ENCODE assay signal across 18 cellular contexts in genomic region chr17:49581645-49581992, GRCh38. TPM values are rescaled to one million over a fixed set of nuclear protein-coding genes. Genes with fewer than 3 reads are reported as not detected.
A peak's percentile ranks its signal among the peaks of the same experiment; 100 is the strongest.
DNase-seq lines count a peak whose midpoint lies in the region; ATAC-seq, FAIRE-seq and TF ChIP-seq lines count a peak whose summit lies in the region.
"Had no signal": no experiment of that assay in that cellular context is flagged by ENCODE, and none has a peak within 500 bp of the region (broad histone marks: within the 10 kb centered on the region; RNA-seq: fewer than 3 reads in every experiment).

No MANE protein-coding gene starts in this region.

- TF ChIP-seq POLR2A in gastroesophageal sphincter (IDR thresholded peaks at IDR 0.05), result no peak

- H3K36me3 ChIP-seq in tibial artery (peaks cover 6 to 11% (median 9%) of the 10 kb centered on the region in 3 donors), gastroesophageal sphincter (peaks cover 0 to 26% of the 10 kb centered on the region in 2 donors)

- no peak for ATAC-seq in gastroesophageal sphincter
- ATAC-seq in GM21423 (IDR thresholded peaks at IDR 0.05; ENCODE audit: unreplicated experiment), result no peak

- DNase-seq in HTR-8/SVneo (ENCODE audit: insufficient read length, low spot score), result no peak
- peak; percentile 83 to 94 for DNase-seq in NCI-H524 (lab: John Stamatoyannopoulos, UW)
- no peak for DNase-seq in glutamatergic neuron
- DNase-seq in tibial artery, result no peak
- no peak for DNase-seq in foreskin melanocyte
- DNase-seq: ACHN, AML-193, DND-41, H9, NCI-H1092 treated with DMSO at 0.1 percent for 48 hours, NCI-H226, NCI-H526, Right ventricle myocardium superior had no signal

- H3K4me3 Mint-ChIP-seq in glutamatergic neuron (ENCODE audit: unreplicated experiment), result no peak overlapping the region
- H3K4me3 Mint-ChIP-seq: CD14-positive monocyte, H9 had no signal

- no peak overlapping the region for H3K4me3 ChIP-seq in tibial artery
- no peak overlapping the region for H3K4me3 ChIP-seq in gastroesophageal sphincter

- H3K27me3 Mint-ChIP-seq in glutamatergic neuron (ENCODE audit: unreplicated experiment), result peaks cover 5% of the 10 kb centered on the region

- H3K9me3 ChIP-seq in tibial artery (no peaks in the 10 kb centered on the region), gastroesophageal sphincter (no peaks in the 10 kb centered on the region)

- peak; percentile 68 for FAIRE-seq in HTR-8/SVneo (lab: Jason Lieb, UNC)
- FAIRE-seq: RCC 7860 had no signal

- peaks cover 20% of the 10 kb centered on the region for H3K4me1 Mint-ChIP-seq in glutamatergic neuron (ENCODE audit: low read depth, unreplicated experiment)

- H3K27ac Mint-ChIP-seq in glutamatergic neuron (ENCODE audit: unreplicated experiment), result peak overlapping the region; percentile 62
- H3K27ac Mint-ChIP-seq: CD14-positive monocyte had no signal

- H3K27me3 ChIP-seq in tibial artery, result no peaks in the 10 kb centered on the region
- H3K27me3 ChIP-seq in gastroesophageal sphincter, result no peaks in the 10 kb centered on the region

- H3K4me1 ChIP-seq in tibial artery (peaks cover 0 to 84% (median 57%) of the 10 kb centered on the region in 4 donors), gastroesophageal sphincter (peaks cover 0 to 33% (median 10%) of the 10 kb centered on the region in 3 donors)

- H3K36me3 Mint-ChIP-seq in glutamatergic neuron (ENCODE audit: unreplicated experiment), result no peaks in the 10 kb centered on the region
- H3K36me3 Mint-ChIP-seq: CD14-positive monocyte had no signal

- H3K9me3 Mint-ChIP-seq in glutamatergic neuron (ENCODE audit: unreplicated experiment), result peaks cover 4% of the 10 kb centered on the region
- H3K9me3 Mint-ChIP-seq: H9 had no signal

- TF ChIP-seq CTCF in glutamatergic neuron (IDR thresholded peaks at IDR 0.05; ENCODE audit: partially characterized antibody, unreplicated experiment) (no peak), tibial artery (IDR thresholded peaks at IDR 0.05) (no peak), gastroesophageal sphincter (IDR thresholded peaks at IDR 0.05) (no peak)

- H3K27ac ChIP-seq in tibial artery (peak overlapping the region; percentile 93 to 97), gastroesophageal sphincter (no peak overlapping the region)

- 50 to 59% methylated on average over 2 to 4 of the region's 6 CpGs for WGBS in gastroesophageal sphincter (ENCODE audit: low coverage in 1 of 2), 2 donors

- TF ChIP-seq EP300 in gastroesophageal sphincter (IDR thresholded peaks at IDR 0.05), result no peak

- intact Hi-C loops in tibial artery (cut with DNase I; ENCODE audit: low total_unique reads), result no loop called here

RNA-seq across cellular contexts. Expression of gene NXPH3, which starts 5.9 kb away (rescaled TPM):
- total RNA-seq in glutamatergic neuron (ENCODE audit: unreplicated experiment) (2.0 TPM), gastroesophageal sphincter (10 to 100 TPM; 24.4 to 26.4 (median 25.0) TPM)
- total RNA-seq: OCI-LY7 had no signal

Comparison
In these comparisons a context has a peak if more than half of its experiments do, and no peak if none do; other contexts are left out.
1. DNase-seq: peak in NCI-H524 (2 of 2); none in HTR-8/SVneo (single experiment), glutamatergic neuron (single experiment), tibial artery (0 of 2) and foreskin melanocyte (single experiment).
2. H3K27ac ChIP-seq: peak in tibial artery (2 of 2); none in gastroesophageal sphincter (0 of 4).